In genomic region chr9:124133752-124134151, GRCh38 we compare ENCODE assay signal across 10 cellular contexts.
DNase-seq lines count a peak whose midpoint lies in the region; ATAC-seq, FAIRE-seq and TF ChIP-seq lines count a peak whose summit lies in the region.
"Had no signal": no experiment of that assay in that cellular context is flagged by ENCODE, and none has a peak within 500 bp of the region (broad histone marks: within the 10 kb centered on the region; RNA-seq: fewer than 3 reads in every experiment).

No MANE protein-coding gene starts in this region.

- H3K27me3 ChIP-seq in H1 (replicated peaks in 1 of 4; ENCODE audit: control insufficient read depth in 3 of 4, extremely low read depth in 1 of 4, insufficient read depth in 3 of 4, low read length in 3 of 4) (no peaks in the 10 kb centered on the region), osteoblast (ENCODE audit: insufficient read depth, low read length) (no peaks in the 10 kb centered on the region)

- no peak overlapping the region for H2BK15ac ChIP-seq in H1 (ENCODE audit: low read length)

- TF ChIP-seq RAD21 in H1 (IDR thresholded peaks at IDR 0.05 in 1 of 2, conservative IDR thresholded peaks at IDR 0.05 in 1 of 2; ENCODE audit: low read depth in 2 of 2, low read length in 2 of 2) = peak; percentile 45 to 54

- no peak overlapping the region for H2AFZ ChIP-seq in H1 (ENCODE audit: low read length)
- no peak overlapping the region for H2AFZ ChIP-seq in osteoblast (ENCODE audit: low read length)

- CTCF ChIA-PET in activated CD8-positive, alpha-beta memory T cell treated with anti-CD3 and anti-CD28 coated beads, Interleukin-2, amount 10 ng/mL, durations not matched to agents 7 days and 5 days (lab: Charles Lee) = no interaction called here
- CTCF ChIA-PET in H1 (lab: Charles Lee; ENCODE audit: partially characterized antibody) = interaction anchor here (0.6 to 2.9 kb wide), 7 partner anchors 13 to 185 kb away, joined by 3 to 15 read pairs (median 3); no protein-coding TSS in a partner anchor

- no peak for TF ChIP-seq EP300 in H1 (IDR thresholded peaks at IDR 0.05; ENCODE audit: borderline replicate concordance in 1 of 2, low read depth in 2 of 2, low read length in 2 of 2)

- peaks cover 3% of the 10 kb centered on the region; the same call in 1 of the 2 replicates for H3K23me2 ChIP-seq in H1 (ENCODE audit: low read depth, low read length)

- no peak overlapping the region for H3K18ac ChIP-seq in H1 (ENCODE audit: extremely low read depth, low read length)

- H3K4me3 ChIP-seq in H1 (ENCODE audit: extremely low read depth in 1 of 4, insufficient read depth in 2 of 4, low read depth in 3 of 4, low read length in 4 of 4) = no peak overlapping the region
- no peak overlapping the region for H3K4me3 ChIP-seq in osteoblast (ENCODE audit: insufficient read depth, low read length)

- H4K91ac ChIP-seq in H1 (replicated peaks; ENCODE audit: insufficient read length, low read length) = no peak overlapping the region

- POLR2A ChIA-PET in H1 (lab: Charles Lee; ENCODE audit: partially characterized antibody) = no interaction called here

- H3K79me2 ChIP-seq in H1 (ENCODE audit: control insufficient read depth in 1 of 2, insufficient read depth in 2 of 2, low read length in 2 of 2) = no peaks in the 10 kb centered on the region
- no peaks in the 10 kb centered on the region for H3K79me2 ChIP-seq in osteoblast (ENCODE audit: insufficient read depth, low read length)

- H4K8ac ChIP-seq in H1 (ENCODE audit: extremely low read depth, insufficient read depth, low read length) = peak overlapping the region; percentile 14; the same call in 1 of the 2 replicates

- H3K4me1 ChIP-seq in H1 (replicated peaks in 1 of 4; ENCODE audit: control insufficient read depth in 3 of 4, insufficient read depth in 4 of 4, low read length in 3 of 4) (no peaks in the 10 kb centered on the region), osteoblast (ENCODE audit: insufficient read depth, low read length) (peaks cover 46% of the 10 kb centered on the region)

- H3K27ac ChIP-seq in H1 (ENCODE audit: low read depth, low read length) (no peak overlapping the region), osteoblast (ENCODE audit: low read depth, low read length) (no peak overlapping the region)

- no peaks in the 10 kb centered on the region for H3K9me3 Mint-ChIP-seq in activated CD8-positive, alpha-beta memory T cell treated with anti-CD3 and anti-CD28 coated beads, Interleukin-2, amount 10 ng/mL, durations not matched to agents 7 days and 5 days (ENCODE audit: low read depth)

- no peaks in the 10 kb centered on the region for H3K36me3 ChIP-seq in H1 (ENCODE audit: control insufficient read depth in 2 of 4, insufficient read depth in 4 of 4, low read length in 3 of 4)
- no peaks in the 10 kb centered on the region for H3K36me3 ChIP-seq in osteoblast (ENCODE audit: insufficient read depth, low read length)

- H2BK120ac ChIP-seq in H1 (replicated peaks; ENCODE audit: low read depth, low read length) = no peak overlapping the region

- H3K9me3 ChIP-seq in H1 (ENCODE audit: insufficient read depth in 2 of 2, low read depth in 1 of 2, low read length in 1 of 2) (no peaks in the 10 kb centered on the region), osteoblast (ENCODE audit: low read depth, low read length) (no peaks in the 10 kb centered on the region)

- no peak for ATAC-seq in activated CD8-positive, alpha-beta memory T cell treated with anti-CD3 and anti-CD28 coated beads, Interleukin-2, amount 10 ng/mL, durations not matched to agents 7 days and 5 days
- no peak for ATAC-seq in HG03571 (IDR thresholded peaks at IDR 0.05; ENCODE audit: unreplicated experiment)

- no peak overlapping the region for H2AK5ac ChIP-seq in H1 (ENCODE audit: low read depth, low read length)

- no peak overlapping the region for H4K5ac ChIP-seq in H1 (ENCODE audit: insufficient read length, low read depth, low read length)

- no peaks in the 10 kb centered on the region for H3K4me1 Mint-ChIP-seq in activated CD8-positive, alpha-beta memory T cell treated with anti-CD3 and anti-CD28 coated beads, Interleukin-2, amount 10 ng/mL, durations not matched to agents 7 days and 5 days

- H2BK5ac ChIP-seq in H1 (ENCODE audit: low read depth, low read length) = no peak overlapping the region

- no peak overlapping the region for H2BK20ac ChIP-seq in H1 (ENCODE audit: low read length)

- no peak overlapping the region for H3K23ac ChIP-seq in H1 (ENCODE audit: insufficient read length)

- peaks cover 0 to 3% of the 10 kb centered on the region in 2 experiments for H4K20me1 ChIP-seq in H1 (replicated peaks in 1 of 2; ENCODE audit: control insufficient read depth in 1 of 2, insufficient read depth in 2 of 2, low read length in 2 of 2)
- no peaks in the 10 kb centered on the region for H4K20me1 ChIP-seq in osteoblast (ENCODE audit: insufficient read depth, low read length)

- FAIRE-seq in H1 (lab: Jason Lieb, UNC) (no peak), D721Med (lab: Jason Lieb, UNC) (no peak)
- FAIRE-seq: islet of Langerhans, TTC549 had no signal

- H3K4me2 ChIP-seq in H1 (ENCODE audit: insufficient read depth in 1 of 2, low read depth in 2 of 2, low read length in 2 of 2) (no peak overlapping the region), osteoblast (ENCODE audit: insufficient read depth, low read length) (no peak overlapping the region)

- no peak overlapping the region for H3K56ac ChIP-seq in H1 (replicated peaks; ENCODE audit: insufficient read length, low read depth, low read length)

- no peak overlapping the region for H3K27ac Mint-ChIP-seq in activated CD8-positive, alpha-beta memory T cell treated with anti-CD3 and anti-CD28 coated beads, Interleukin-2, amount 10 ng/mL, durations not matched to agents 7 days and 5 days

- H3K79me1 ChIP-seq in H1 (ENCODE audit: low read depth, low read length) = no peaks in the 10 kb centered on the region

- no peak overlapping the region for H2BK12ac ChIP-seq in H1 (ENCODE audit: low read depth, low read length)

- TF ChIP-seq CTCF in H1 (IDR thresholded peaks at IDR 0.05; ENCODE audit: control extremely low read depth in 1 of 3, insufficient read depth in 1 of 3, low read depth in 1 of 3, low read length in 3 of 3) (peak; percentile 21 to 47 (median 26); a peak in 3 of 4 replicates), osteoblast (IDR thresholded peaks at IDR 0.05; ENCODE audit: extremely low read depth, low read depth, low read length) (peak; percentile 45), D721Med (IDR thresholded peaks at IDR 0.05; ENCODE audit: insufficient read depth, missing control alignments) (no peak)

- DNase-seq in activated CD8-positive, alpha-beta memory T cell treated with anti-CD3 and anti-CD28 coated beads, Interleukin-2, amount 50 U/mL, for 48 hours = peak; percentile 57
- no peak for DNase-seq in activated CD8-positive, alpha-beta memory T cell treated with anti-CD3 and anti-CD28 coated beads, Interleukin-2, amount 10 ng/mL, durations not matched to agents 7 days and 5 days
- DNase-seq in NCI-H226 (peak; percentile 42), H1 (ENCODE audit: low read depth in 1 of 2, low spot score in 2 of 2) (no peak), osteoblast (ENCODE audit: insufficient read length, low spot score, missing footprints) (peak; percentile 84), D721Med (ENCODE audit: insufficient read length, low spot score) (no peak), ureter (ENCODE audit: low spot score) (no peak)

- no peaks in the 10 kb centered on the region for H3K36me3 Mint-ChIP-seq in activated CD8-positive, alpha-beta memory T cell treated with anti-CD3 and anti-CD28 coated beads, Interleukin-2, amount 10 ng/mL, durations not matched to agents 7 days and 5 days

- H3K9ac ChIP-seq in H1 (replicated peaks in 1 of 4; ENCODE audit: extremely low read depth in 1 of 4, low read depth in 3 of 4, low read length in 3 of 4) = no peak overlapping the region

- H3K27me3 Mint-ChIP-seq in activated CD8-positive, alpha-beta memory T cell treated with anti-CD3 and anti-CD28 coated beads, Interleukin-2, amount 10 ng/mL, durations not matched to agents 7 days and 5 days = peaks cover 13% of the 10 kb centered on the region

- no peak overlapping the region for H3K14ac ChIP-seq in H1 (ENCODE audit: insufficient read length)

- 72% methylated on average over 5 of the region's 6 CpGs; no CpG with 5 or more reads in 1 of the 2 experiments for WGBS in H1 (ENCODE audit: extremely low coverage in 1 of 2, insufficient coverage in 1 of 2, insufficient read length in 1 of 2, insufficient replicate concordance in 2 of 2, low coverage in 1 of 2, low lambda C conversion rate in 2 of 2, missing lambda C conversion rate in 1 of 2), 2 experiments

- H3K4me3 Mint-ChIP-seq in activated CD8-positive, alpha-beta memory T cell treated with anti-CD3 and anti-CD28 coated beads, Interleukin-2, amount 10 ng/mL, durations not matched to agents 7 days and 5 days = no peak overlapping the region

- H3K4ac ChIP-seq in H1 (replicated peaks; ENCODE audit: insufficient read length, low read depth, low read length) = no peak overlapping the region

- no peak for TF ChIP-seq POLR2A in H1 (IDR thresholded peaks at IDR 0.05; ENCODE audit: control extremely low read depth in 1 of 2, low read depth in 2 of 2, low read length in 2 of 2)

TF ChIP-seq in H1, 55 proteins besides CTCF, POLR2A, EP300 and RAD21 (continues in another document):
- no peak for TF ChIP-seq ASH2L (IDR thresholded peaks at IDR 0.05; ENCODE audit: low read length)
- no peak for TF ChIP-seq KDM1A (IDR thresholded peaks at IDR 0.05; ENCODE audit: borderline replicate concordance, low read length)
- no peak for TF ChIP-seq GABPA (IDR thresholded peaks at IDR 0.05; ENCODE audit: borderline replicate concordance, insufficient read depth, low read length)
- no peak for TF ChIP-seq SIRT6 (IDR thresholded peaks at IDR 0.05; ENCODE audit: low read length)
- TF ChIP-seq CREB1 (IDR thresholded peaks at IDR 0.05) = no peak
- TF ChIP-seq TAF7 (optimal IDR thresholded peaks at IDR 0.05; ENCODE audit: borderline replicate concordance, low read depth, low read length) = no peak
- TF ChIP-seq ATF2 (IDR thresholded peaks at IDR 0.05; ENCODE audit: low read length) = no peak
- TF ChIP-seq ZNF274 (IDR thresholded peaks at IDR 0.05; ENCODE audit: borderline replicate concordance, extremely low read depth, low read length) = no peak
- no peak for TF ChIP-seq KDM5A (IDR thresholded peaks at IDR 0.05; ENCODE audit: low read length)
- no peak for TF ChIP-seq CHD2 (IDR thresholded peaks at IDR 0.05; ENCODE audit: low read length)
- no peak for TF ChIP-seq BCL11A (IDR thresholded peaks at IDR 0.05; ENCODE audit: low read depth in 2 of 2, low read length in 2 of 2)

Comparison
In these comparisons a context has a peak if more than half of its experiments do, and no peak if none do; other contexts are left out.
1. DNase-seq: peak in activated CD8-positive, alpha-beta memory T cell treated with anti-CD3 and anti-CD28 coated beads, Interleukin-2, amount 50 U/mL, for 48 hours (single experiment), NCI-H226 (single experiment) and osteoblast (single experiment); none in activated CD8-positive, alpha-beta memory T cell treated with anti-CD3 and anti-CD28 coated beads, Interleukin-2, amount 10 ng/mL, durations not matched to agents 7 days and 5 days (single experiment), H1 (0 of 2), D721Med (single experiment) and ureter (single experiment).